ENCODE assay signal across 18 cellular contexts in genomic region chr9:5748438-5748837, GRCh38.
DNase-seq lines count a peak whose midpoint lies in the region; ATAC-seq, FAIRE-seq and TF ChIP-seq lines count a peak whose summit lies in the region.
"Had no signal": no experiment of that assay in that cellular context is flagged by ENCODE, and none has a peak within 500 bp of the region (broad histone marks: within the 10 kb centered on the region; RNA-seq: fewer than 3 reads in every experiment).

No MANE protein-coding gene starts in this region.

- H3K4me1 Mint-ChIP-seq in activated CD8-positive, alpha-beta T cell treated with anti-CD3 and anti-CD28 coated beads for 36 hours (ENCODE audit: low read depth), result peaks cover 20% of the 10 kb centered on the region
- H3K4me1 Mint-ChIP-seq in activated CD8-positive, alpha-beta T cell treated with anti-CD3 and anti-CD28 coated beads, Interleukin-2, amount 10 ng/mL, durations not matched to agents 7 days and 5 days (ENCODE audit: low read depth), result peaks cover 12% of the 10 kb centered on the region
- no peaks in the 10 kb centered on the region for H3K4me1 Mint-ChIP-seq in Calu3 (ENCODE audit: low read depth, unreplicated experiment)
- H3K4me1 Mint-ChIP-seq in activated T-helper 17 cell treated with anti-CD3 and anti-CD28 coated beads, Interleukin-2, amount 50 U/mL, for 72 hours, result peaks cover 8% of the 10 kb centered on the region
- H3K4me1 Mint-ChIP-seq: B cell had no signal

- ATAC-seq in activated CD8-positive, alpha-beta T cell treated with anti-CD3 and anti-CD28 coated beads for 36 hours, result peak; percentile 34
- no peak for ATAC-seq in activated CD8-positive, alpha-beta T cell treated with anti-CD3 and anti-CD28 coated beads, Interleukin-2, amount 10 ng/mL, durations not matched to agents 7 days and 5 days
- ATAC-seq in activated T-helper 17 cell treated with anti-CD3 and anti-CD28 coated beads, Interleukin-2, amount 50 U/mL, for 72 hours (replicated peaks), result no peak
- ATAC-seq in left lobe of liver (peak; percentile 75), HepG2 (no peak)

- in situ Hi-C loops in HepG2 (cut with HindIII; ENCODE audit: extremely low pct_ligation_motif_present, low pct_unique_long_range_greater_than_20kb), result no loop called here

- no peak for DNase-seq in activated CD8-positive, alpha-beta T cell treated with anti-CD3 and anti-CD28 coated beads for 36 hours
- no peak for DNase-seq in activated CD8-positive, alpha-beta T cell treated with anti-CD3 and anti-CD28 coated beads, Interleukin-2, amount 10 ng/mL, durations not matched to agents 7 days and 5 days
- DNase-seq in Calu3 (no peak), left lobe of liver (ENCODE audit: low spot score) (no peak), HepG2 (ENCODE audit: low spot score) (no peak), DMS79 treated with DMSO at 0.1 percent for 48 hours (lab: John Stamatoyannopoulos, UW) (no peak), 8988T (no peak)
- DNase-seq: C1 segment of cervical spinal cord; CD4-positive, alpha-beta T cell; DMS79; EL; HCEC 1CT; HFFc6; IMR-90 had no signal

- H3K27me3 Mint-ChIP-seq in activated CD8-positive, alpha-beta T cell treated with anti-CD3 and anti-CD28 coated beads for 36 hours, result no peaks in the 10 kb centered on the region
- H3K27me3 Mint-ChIP-seq in activated CD8-positive, alpha-beta T cell treated with anti-CD3 and anti-CD28 coated beads, Interleukin-2, amount 10 ng/mL, durations not matched to agents 7 days and 5 days (ENCODE audit: low read depth), result no peaks in the 10 kb centered on the region
- H3K27me3 Mint-ChIP-seq in Calu3 (ENCODE audit: unreplicated experiment), result no peaks in the 10 kb centered on the region
- H3K27me3 Mint-ChIP-seq in activated T-helper 17 cell treated with anti-CD3 and anti-CD28 coated beads, Interleukin-2, amount 50 U/mL, for 72 hours, result no peaks in the 10 kb centered on the region
- H3K27me3 Mint-ChIP-seq: B cell; CD4-positive, alpha-beta T cell had no signal

- no peak overlapping the region for H3K4me3 Mint-ChIP-seq in activated CD8-positive, alpha-beta T cell treated with anti-CD3 and anti-CD28 coated beads for 36 hours
- H3K4me3 Mint-ChIP-seq in activated CD8-positive, alpha-beta T cell treated with anti-CD3 and anti-CD28 coated beads, Interleukin-2, amount 10 ng/mL, durations not matched to agents 7 days and 5 days, result no peak overlapping the region
- H3K4me3 Mint-ChIP-seq in Calu3 (ENCODE audit: low read depth, unreplicated experiment), result no peak overlapping the region
- no peak overlapping the region for H3K4me3 Mint-ChIP-seq in activated T-helper 17 cell treated with anti-CD3 and anti-CD28 coated beads, Interleukin-2, amount 50 U/mL, for 72 hours
- H3K4me3 Mint-ChIP-seq: B cell; CD4-positive, alpha-beta T cell; HFFc6 had no signal

- H3K36me3 ChIP-seq in HepG2 (replicated peaks in 1 of 2; ENCODE audit: control insufficient read depth in 1 of 2, insufficient read depth in 2 of 2, low read length in 2 of 2), result peaks cover 1 to 18% of the 10 kb centered on the region in 2 experiments; a peak in 2 of 5 replicates

- H4K20me1 ChIP-seq in HepG2 (ENCODE audit: insufficient read depth, low read length), result no peaks in the 10 kb centered on the region

- TF ChIP-seq EP300 in HepG2 (IDR thresholded peaks at IDR 0.05; ENCODE audit: low read depth in 2 of 2, low read length in 2 of 2) (no peak), HepG2 (CRISPR knock-in tag; IDR thresholded peaks at IDR 0.05; ENCODE audit: borderline replicate concordance) (no peak)

- H3K4me2 ChIP-seq in HepG2 (ENCODE audit: low read depth, low read length), result no peak overlapping the region

- peaks cover 13% of the 10 kb centered on the region for H3K4me1 ChIP-seq in HepG2 (ENCODE audit: insufficient read depth, low read length)

- no peaks in the 10 kb centered on the region for H3K27me3 ChIP-seq in HepG2 (ENCODE audit: control insufficient read depth in 1 of 2, insufficient read depth in 2 of 2, low read length in 2 of 2)

- H3K4me3 ChIP-seq in HepG2 (replicated peaks in 1 of 3; ENCODE audit: insufficient read depth in 1 of 3, low read depth in 2 of 3, low read length in 3 of 3), result no peak overlapping the region

- no peaks in the 10 kb centered on the region for H3K79me2 ChIP-seq in HepG2 (ENCODE audit: insufficient read depth, low read length)

- no peak for TF ChIP-seq RAD21 in HepG2 (CRISPR knock-in tag; IDR thresholded peaks at IDR 0.05)

- H3K9me3 ChIP-seq in HepG2 (ENCODE audit: low read length), result no peaks in the 10 kb centered on the region

- no peak overlapping the region for H3K27ac ChIP-seq in HepG2 (ENCODE audit: extremely low read length, insufficient read depth, low read length)

- H3K36me3 Mint-ChIP-seq in activated CD8-positive, alpha-beta T cell treated with anti-CD3 and anti-CD28 coated beads for 36 hours (ENCODE audit: low read depth), result peaks cover 32% of the 10 kb centered on the region
- H3K36me3 Mint-ChIP-seq in activated CD8-positive, alpha-beta T cell treated with anti-CD3 and anti-CD28 coated beads, Interleukin-2, amount 10 ng/mL, durations not matched to agents 7 days and 5 days (ENCODE audit: low read depth), result peaks cover 47% of the 10 kb centered on the region
- no peaks in the 10 kb centered on the region for H3K36me3 Mint-ChIP-seq in Calu3 (ENCODE audit: insufficient read depth, unreplicated experiment)
- H3K36me3 Mint-ChIP-seq in activated T-helper 17 cell treated with anti-CD3 and anti-CD28 coated beads, Interleukin-2, amount 50 U/mL, for 72 hours (ENCODE audit: low read depth), result peaks cover 82% of the 10 kb centered on the region

- H2AFZ ChIP-seq in HepG2 (ENCODE audit: low read length), result no peak overlapping the region

- H3K9me3 Mint-ChIP-seq in activated CD8-positive, alpha-beta T cell treated with anti-CD3 and anti-CD28 coated beads for 36 hours, result peaks cover 2% of the 10 kb centered on the region
- H3K9me3 Mint-ChIP-seq in activated CD8-positive, alpha-beta T cell treated with anti-CD3 and anti-CD28 coated beads, Interleukin-2, amount 10 ng/mL, durations not matched to agents 7 days and 5 days (ENCODE audit: insufficient read depth), result no peaks in the 10 kb centered on the region
- H3K9me3 Mint-ChIP-seq in Calu3 (ENCODE audit: low read depth, unreplicated experiment), result no peaks in the 10 kb centered on the region
- H3K9me3 Mint-ChIP-seq in activated T-helper 17 cell treated with anti-CD3 and anti-CD28 coated beads, Interleukin-2, amount 50 U/mL, for 72 hours, result no peaks in the 10 kb centered on the region
- H3K9me3 Mint-ChIP-seq: CD4-positive, alpha-beta T cell; HFFc6 had no signal

- intact Hi-C loops in activated CD8-positive, alpha-beta T cell treated with anti-CD3 and anti-CD28 coated beads for 36 hours (cut with micrococcal nuclease), result no loop called here
- intact Hi-C loops in Calu3 (cut with micrococcal nuclease; ENCODE audit: unreplicated experiment) (no loop called here), HepG2 (cut with micrococcal nuclease; ENCODE audit: unreplicated experiment) (no loop called here)

- WGBS in HepG2 (ENCODE audit: low lambda C conversion rate), result 96% methylated on average over 1 of the region's 1 CpG

- POLR2A ChIA-PET in activated CD8-positive, alpha-beta T cell treated with anti-CD3 and anti-CD28 coated beads for 36 hours (lab: Charles Lee), result no interaction called here
- POLR2A ChIA-PET in activated CD8-positive, alpha-beta T cell treated with anti-CD3 and anti-CD28 coated beads, Interleukin-2, amount 10 ng/mL, durations not matched to agents 7 days and 5 days (lab: Charles Lee), result interaction anchor here (0.6 kb wide), 1 partner anchor 50 kb away, joined by 3 read pairs; no protein-coding TSS in a partner anchor
- POLR2A ChIA-PET in HepG2 (lab: Yijun Ruan, JAX), result no interaction called here

- TF ChIP-seq POLR2A in HepG2 (IDR thresholded peaks at IDR 0.05; ENCODE audit: insufficient read depth in 1 of 2, low read depth in 2 of 2, low read length in 2 of 2), result no peak

- no peak for TF ChIP-seq CTCF in activated CD8-positive, alpha-beta T cell treated with anti-CD3 and anti-CD28 coated beads for 36 hours (IDR thresholded peaks at IDR 0.05)
- no peak for TF ChIP-seq CTCF in Calu3 (IDR thresholded peaks at IDR 0.05; ENCODE audit: unreplicated experiment)
- no peak for TF ChIP-seq CTCF in HepG2 (CRISPR knock-in tag; IDR thresholded peaks at IDR 0.05)

- BruUV-seq in Calu3 (replicated peaks; lab: Mats Ljungman, UMichigan) (no TSS peak), HepG2 (replicated peaks; lab: Mats Ljungman, UMichigan) (no TSS peak)

- FAIRE-seq in HepG2 (lab: Jason Lieb, UNC), result no peak
- FAIRE-seq: G401.6, H1 had no signal

- no peak overlapping the region for H3K27ac Mint-ChIP-seq in activated CD8-positive, alpha-beta T cell treated with anti-CD3 and anti-CD28 coated beads for 36 hours
- no peak overlapping the region for H3K27ac Mint-ChIP-seq in activated CD8-positive, alpha-beta T cell treated with anti-CD3 and anti-CD28 coated beads, Interleukin-2, amount 10 ng/mL, durations not matched to agents 7 days and 5 days
- H3K27ac Mint-ChIP-seq in Calu3 (ENCODE audit: unreplicated experiment), result peak overlapping the region; percentile 54
- H3K27ac Mint-ChIP-seq in activated T-helper 17 cell treated with anti-CD3 and anti-CD28 coated beads, Interleukin-2, amount 50 U/mL, for 72 hours, result peak overlapping the region; percentile 65
- H3K27ac Mint-ChIP-seq: B cell; CD4-positive, alpha-beta T cell; HFFc6 had no signal

- H3K9ac ChIP-seq in HepG2 (ENCODE audit: insufficient read depth, low read depth, low read length), result no peak overlapping the region

- CTCF ChIA-PET in activated CD8-positive, alpha-beta T cell treated with anti-CD3 and anti-CD28 coated beads for 36 hours (lab: Charles Lee), result interaction anchor here (0.7 to 1.3 kb wide), 3 partner anchors 15 to 228 kb away, joined by 3 to 4 read pairs (median 3); no protein-coding TSS in a partner anchor
- CTCF ChIA-PET in activated CD8-positive, alpha-beta T cell treated with anti-CD3 and anti-CD28 coated beads, Interleukin-2, amount 10 ng/mL, durations not matched to agents 7 days and 5 days (lab: Charles Lee), result no interaction called here
- CTCF ChIA-PET in Calu3 (lab: Charles Lee) (interaction anchor here (1.0 kb wide), 1 partner anchor 139 kb away, joined by 3 read pairs; no protein-coding TSS in a partner anchor), HepG2 (lab: Yijun Ruan, JAX; ENCODE audit: low intra/inter-chr PET ratio, low total read pairs) (no interaction called here)

TF ChIP-seq in HepG2, 621 proteins besides CTCF, POLR2A, EP300 and RAD21 (continues in another document):
- TF ChIP-seq ZNF607 (CRISPR knock-in tag; IDR thresholded peaks at IDR 0.05; ENCODE audit: borderline replicate concordance) (no peak), ZNF563 (CRISPR knock-in tag; IDR thresholded peaks at IDR 0.05) (no peak)

Comparison
In these comparisons a context has a peak if more than half of its experiments do, and no peak if none do; other contexts are left out.
1. ATAC-seq: peak in activated CD8-positive, alpha-beta T cell treated with anti-CD3 and anti-CD28 coated beads for 36 hours (single experiment) and left lobe of liver (single experiment); none in activated CD8-positive, alpha-beta T cell treated with anti-CD3 and anti-CD28 coated beads, Interleukin-2, amount 10 ng/mL, durations not matched to agents 7 days and 5 days (single experiment), activated T-helper 17 cell treated with anti-CD3 and anti-CD28 coated beads, Interleukin-2, amount 50 U/mL, for 72 hours (single experiment) and HepG2 (single experiment).
2. CTCF ChIA-PET loops: an anchor here in activated CD8-positive, alpha-beta T cell treated with anti-CD3 and anti-CD28 coated beads for 36 hours (0.7 to 1.3 kb wide) and Calu3 (1.0 kb wide); none called in activated CD8-positive, alpha-beta T cell treated with anti-CD3 and anti-CD28 coated beads, Interleukin-2, amount 10 ng/mL, durations not matched to agents 7 days and 5 days and HepG2.
3. H3K27ac Mint-ChIP-seq: peak in Calu3 (single experiment) and activated T-helper 17 cell treated with anti-CD3 and anti-CD28 coated beads, Interleukin-2, amount 50 U/mL, for 72 hours (single experiment); none in activated CD8-positive, alpha-beta T cell treated with anti-CD3 and anti-CD28 coated beads for 36 hours (single experiment) and activated CD8-positive, alpha-beta T cell treated with anti-CD3 and anti-CD28 coated beads, Interleukin-2, amount 10 ng/mL, durations not matched to agents 7 days and 5 days (single experiment).